ENCODE assay signal across 19 cellular contexts in genomic region chr13:33742321-33742720, GRCh38.
A peak's percentile ranks its signal among the peaks of the same experiment; 100 is the strongest.
DNase-seq lines count a peak whose midpoint lies in the region; ATAC-seq, FAIRE-seq and TF ChIP-seq lines count a peak whose summit lies in the region.
"Had no signal": no experiment of that assay in that cellular context is flagged by ENCODE, and none has a peak within 500 bp of the region (broad histone marks: within the 10 kb centered on the region; RNA-seq: fewer than 3 reads in every experiment).

No MANE protein-coding gene starts in this region.

- no peak overlapping the region for H3K9ac ChIP-seq in GM12878 (ENCODE audit: control insufficient read depth, insufficient read depth, low read length)
- H3K9ac ChIP-seq: GM23248 had no signal

- SMC1A ChIA-PET in GM12878 (lab: Charles Lee; ENCODE audit: uncharacterized antibody, unreplicated experiment), result interaction anchor here (0.8 to 4.8 kb wide), 3 partner anchors 9 to 57 kb away, joined by 3 to 69 read pairs (median 4); no protein-coding TSS in a partner anchor

- no peak for TF ChIP-seq CTCF in GM12878 (IDR thresholded peaks at IDR 0.05 in 2 of 3, conservative IDR thresholded peaks at IDR 0.05 in 1 of 3; ENCODE audit: control insufficient read depth in 2 of 3, extremely low read depth in 1 of 3, insufficient read depth in 1 of 3, low read depth in 3 of 3, low read length in 3 of 3)

- no peaks in the 10 kb centered on the region for H3K9me3 ChIP-seq in GM12878 (replicated peaks; ENCODE audit: control insufficient read depth, insufficient read depth, low read length)
- H3K9me3 ChIP-seq: BE2C, Caco-2 had no signal

- H3K79me2 ChIP-seq in GM12878 (ENCODE audit: control insufficient read depth, insufficient read depth, low read length), result no peaks in the 10 kb centered on the region

- TF ChIP-seq EP300 in GM12878 (IDR thresholded peaks at IDR 0.05; ENCODE audit: borderline replicate concordance in 1 of 2, control insufficient read depth in 1 of 2, low read depth in 2 of 2, low read length in 2 of 2), result no peak

- H3K4me3 ChIP-seq in GM12878, result no peak overlapping the region
- H3K4me3 ChIP-seq: GM23248, HAP-1 had no signal

- no peaks in the 10 kb centered on the region for H3K36me3 Mint-ChIP-seq in activated naive CD8-positive, alpha-beta T cell treated with anti-CD3 and anti-CD28 coated beads, Interleukin-2, amount 50 U/mL, for 24 hours (ENCODE audit: low read depth)
- H3K36me3 Mint-ChIP-seq: CD4-positive, CD25-positive, alpha-beta regulatory T cell; IgD-negative memory B cell had no signal

- peaks cover 4% of the 10 kb centered on the region for H3K27me3 Mint-ChIP-seq in activated naive CD8-positive, alpha-beta T cell treated with anti-CD3 and anti-CD28 coated beads, Interleukin-2, amount 50 U/mL, for 24 hours

- FAIRE-seq in GM12892 (lab: Jason Lieb, UNC) (peak; percentile 77), GM12878 (lab: Jason Lieb, UNC) (no peak)
- FAIRE-seq: A204.1, D721Med, G401.6, HepG2 had no signal

- H3K27ac Mint-ChIP-seq in activated naive CD8-positive, alpha-beta T cell treated with anti-CD3 and anti-CD28 coated beads, Interleukin-2, amount 50 U/mL, for 24 hours, result no peak overlapping the region
- H3K27ac Mint-ChIP-seq: CD4-positive, CD25-positive, alpha-beta regulatory T cell; IgD-negative memory B cell had no signal

- no TSS peak for BruUV-seq in GM12878 (replicated peaks; lab: Mats Ljungman, UMichigan)

- no peaks in the 10 kb centered on the region for H3K9me3 Mint-ChIP-seq in activated naive CD8-positive, alpha-beta T cell treated with anti-CD3 and anti-CD28 coated beads, Interleukin-2, amount 50 U/mL, for 24 hours
- H3K9me3 Mint-ChIP-seq: IgD-negative memory B cell had no signal

- intact Hi-C loops in GM12878 (cut with micrococcal nuclease; ENCODE audit: unreplicated experiment), result loop anchor here (5.0 kb wide), 1 partner anchor 75 kb away; the partner anchor contains the start of gene RFC3

- H3K36me3 ChIP-seq in GM12878 (ENCODE audit: control insufficient read depth in 2 of 2, insufficient read depth in 2 of 2, low read length in 1 of 2), result no peaks in the 10 kb centered on the region
- H3K36me3 ChIP-seq: BE2C, HAP-1 had no signal

- RAD21 ChIA-PET in GM12878 (lab: Charles Lee; ENCODE audit: unreplicated experiment), result interaction anchor here (3.0 kb wide), 1 partner anchor 12 kb away, joined by 41 read pairs; no protein-coding TSS in a partner anchor

- TF ChIP-seq RAD21 in GM12878 (IDR thresholded peaks at IDR 0.05; ENCODE audit: insufficient read depth, low read depth, low read length), result no peak

- H3K4me2 ChIP-seq in GM12878 (ENCODE audit: control insufficient read depth, insufficient read depth), result no peak overlapping the region

- H3K4me1 ChIP-seq in GM12878 (ENCODE audit: control insufficient read depth, insufficient read depth, low read length), result peaks cover 35% of the 10 kb centered on the region
- H3K4me1 ChIP-seq: BE2C, Caco-2 had no signal

- H3K27me3 ChIP-seq in GM12878 (replicated peaks in 1 of 2; ENCODE audit: control insufficient read depth in 2 of 2, insufficient read depth in 2 of 2, low read length in 1 of 2), result no peaks in the 10 kb centered on the region
- H3K27me3 ChIP-seq: BE2C had no signal

- in situ Hi-C loops in GM12878 (cut with MboI), result no loop called here

- TF ChIP-seq POLR2A in GM12892 (IDR thresholded peaks at IDR 0.05; ENCODE audit: low read depth, low read length) (no peak), GM12878 (IDR thresholded peaks at IDR 0.05; ENCODE audit: low read depth, low read length) (no peak)

- POLR2A ChIA-PET in GM12878 (lab: Charles Lee), result interaction anchor here (3.0 kb wide), 1 partner anchor 12 kb away, joined by 18 read pairs; no protein-coding TSS in a partner anchor

- CTCF ChIA-PET in GM12878 (lab: Yijun Ruan, JAX), result interaction anchor here (0.6 to 2.3 kb wide), 2 partner anchors 13 to 1276 kb away, joined by 3 to 15 read pairs; no protein-coding TSS in a partner anchor

- 30% methylated on average over 4 of the region's 4 CpGs for WGBS in GM12878 (ENCODE audit: insufficient coverage, insufficient replicate concordance, low lambda C conversion rate, missing lambda C conversion rate)

- H4K20me1 ChIP-seq in GM12878 (ENCODE audit: control insufficient read depth, insufficient read depth), result no peaks in the 10 kb centered on the region

- no peak for ATAC-seq in GM12878
- no peak for ATAC-seq in HG02678 (IDR thresholded peaks at IDR 0.05; ENCODE audit: unreplicated experiment)
- ATAC-seq in activated naive CD8-positive, alpha-beta T cell treated with anti-CD3 and anti-CD28 coated beads, Interleukin-2, amount 50 U/mL, for 24 hours, result no peak
- ATAC-seq: HepG2 had no signal

- H2AFZ ChIP-seq in GM12878 (ENCODE audit: control insufficient read depth, low read depth, low read length), result no peak overlapping the region
- H2AFZ ChIP-seq: GM23248 had no signal

- H3K4me1 Mint-ChIP-seq in activated naive CD8-positive, alpha-beta T cell treated with anti-CD3 and anti-CD28 coated beads, Interleukin-2, amount 50 U/mL, for 24 hours, result peaks cover 29% of the 10 kb centered on the region

- no peak overlapping the region for H3K4me3 Mint-ChIP-seq in activated naive CD8-positive, alpha-beta T cell treated with anti-CD3 and anti-CD28 coated beads, Interleukin-2, amount 50 U/mL, for 24 hours
- H3K4me3 Mint-ChIP-seq: IgD-negative memory B cell had no signal

- no peak for DNase-seq in GM12892 (ENCODE audit: insufficient read length)
- peak; percentile 43 for DNase-seq in NCI-H82 treated with DMSO at 0.1 percent for 48 hours (lab: John Stamatoyannopoulos, UW; ENCODE audit: unreplicated experiment)
- DNase-seq in GM12878 (ENCODE audit: low read depth, low spot score), result no peak
- DNase-seq in activated naive CD8-positive, alpha-beta T cell treated with anti-CD3 and anti-CD28 coated beads, Interleukin-2, amount 50 U/mL, for 24 hours, result no peak
- no peak for DNase-seq in cerebellum (ENCODE audit: low spot score)
- DNase-seq: ACHN; BE2C; C1 segment of cervical spinal cord; Caco-2; CD4-positive, CD25-positive, alpha-beta regulatory T cell; GM23248; KBM-7 had no signal

- H3K27ac ChIP-seq in GM12878 (ENCODE audit: control insufficient read depth, insufficient read depth), result peak overlapping the region; percentile 41; the same call in 1 of the 2 replicates
- H3K27ac ChIP-seq: GM23248 had no signal

TF ChIP-seq in GM12878, 131 proteins besides CTCF, POLR2A, EP300 and RAD21 (continues in another document):
- TF ChIP-seq ATF2 (IDR thresholded peaks at IDR 0.05; ENCODE audit: low read length) (no peak), ZNF384 (IDR thresholded peaks at IDR 0.05; ENCODE audit: borderline replicate concordance, low read depth, low read length) (no peak), HDGF (IDR thresholded peaks at IDR 0.05) (no peak), EGR1 (IDR thresholded peaks at IDR 0.05; ENCODE audit: borderline replicate concordance in 1 of 2, low read depth in 2 of 2, low read length in 2 of 2) (no peak), IRF5 (IDR thresholded peaks at IDR 0.05; ENCODE audit: borderline replicate concordance) (no peak), ZZZ3 (IDR thresholded peaks at IDR 0.05; ENCODE audit: control insufficient read depth, insufficient read length, low read depth) (no peak), SUZ12 (IDR thresholded peaks at IDR 0.05; ENCODE audit: unreplicated experiment) (no peak), ATF7 (IDR thresholded peaks at IDR 0.05; ENCODE audit: low read depth) (no peak), TBL1XR1 (IDR thresholded peaks at IDR 0.05; ENCODE audit: low read depth, low read length) (no peak), SMARCA5 (IDR thresholded peaks at IDR 0.05) (no peak), PBX3 (IDR thresholded peaks at IDR 0.05; ENCODE audit: insufficient replicate concordance, low read depth, low read length) (no peak), TAF1 (IDR thresholded peaks at IDR 0.05; ENCODE audit: borderline replicate concordance, low read depth, low read length) (no peak), ZBED1 (IDR thresholded peaks at IDR 0.05; ENCODE audit: borderline replicate concordance) (no peak)
